Comparison of ENCODE assay signal across 16 cellular contexts in genomic region chr2:79776461-79777146, GRCh38.
DNase-seq lines count a peak whose midpoint lies in the region; ATAC-seq and TF ChIP-seq lines count a peak whose summit lies in the region.
"Had no signal": no experiment of that assay in that cellular context is flagged by ENCODE, and none has a peak within 500 bp of the region (broad histone marks: within the 10 kb centered on the region; RNA-seq: fewer than 3 reads in every experiment).

No MANE protein-coding gene starts in this region.

- H3K4me3 ChIP-seq in astrocyte of the spinal cord (ENCODE audit: low read depth, low read length), result no peak overlapping the region
- H3K4me3 ChIP-seq: BLaER1 treated with 17β-estradiol and CSF1 and Interleukin-3, amounts not matched to agents 10 nM and 100 nM; K562; PC-9 had no signal

- no peak overlapping the region for H4K91ac ChIP-seq in H9 (ENCODE audit: insufficient read length, low read depth, low read length)

- H2BK20ac ChIP-seq in H9 (ENCODE audit: low read depth, low read length, poor library complexity, severe bottlenecking), result no peak overlapping the region

- H2BK12ac ChIP-seq in H9 (ENCODE audit: insufficient read length, low read depth, low read length), result peak overlapping the region; percentile 1

- no peak overlapping the region for H3K56ac ChIP-seq in H9 (ENCODE audit: insufficient read length, low read depth, low read length)

- peaks cover 31 to 38% of the 10 kb centered on the region in 2 experiments for H3K4me1 Mint-ChIP-seq in H9
- H3K4me1 Mint-ChIP-seq: T-helper 17 cell had no signal

- H2AFZ ChIP-seq in H9 (ENCODE audit: low read length), result no peak overlapping the region
- H2AFZ ChIP-seq: PC-9 had no signal

- no peak overlapping the region for H3K14ac ChIP-seq in H9 (ENCODE audit: insufficient read depth, low read length)

- no peak overlapping the region for H3K27ac Mint-ChIP-seq in H9
- H3K27ac Mint-ChIP-seq: T-helper 17 cell had no signal

- WGBS in H9 (ENCODE audit: extremely low coverage, insufficient read length, low lambda C conversion rate), result no CpG with 5 or more reads among the region's 5 CpGs

- no peaks in the 10 kb centered on the region for H3K79me1 ChIP-seq in H9 (ENCODE audit: insufficient read depth, low read depth, low read length, poor library complexity, severe bottlenecking)

- H3K27me3 Mint-ChIP-seq in H9 (ENCODE audit: low read depth), result no peaks in the 10 kb centered on the region
- H3K27me3 Mint-ChIP-seq: T-helper 17 cell had no signal

- TF ChIP-seq CTCF in H9 (conservative IDR thresholded peaks at IDR 0.05) (no peak), astrocyte of the spinal cord (IDR thresholded peaks at IDR 0.05; ENCODE audit: low read depth, low read length) (no peak)

- H3K9me3 ChIP-seq in H9 (ENCODE audit: control insufficient read depth, low read depth, low read length), result no peaks in the 10 kb centered on the region
- H3K9me3 ChIP-seq: BLaER1 treated with 17β-estradiol and CSF1 and Interleukin-3, amounts not matched to agents 10 nM and 100 nM had no signal

- H3K23me2 ChIP-seq in H9 (ENCODE audit: insufficient read length, low read depth, low read length, poor library complexity, severe bottlenecking), result no peaks in the 10 kb centered on the region

- H3K4ac ChIP-seq in H9 (ENCODE audit: low read depth, low read length), result no peak overlapping the region

- no peaks in the 10 kb centered on the region for H3K79me2 ChIP-seq in H9 (ENCODE audit: insufficient read depth, low read length)

- no peak overlapping the region; a peak in 1 of 5 replicates for H3K4me3 Mint-ChIP-seq in H9
- H3K4me3 Mint-ChIP-seq: T-helper 17 cell had no signal

- DNase-seq in NCI-H2107 (lab: John Stamatoyannopoulos, UW), result peak; percentile 4
- no peak for DNase-seq in NCI-H2107 treated with DMSO at 0.1 percent for 48 hours (lab: John Stamatoyannopoulos, UW; ENCODE audit: unreplicated experiment)
- no peak for DNase-seq in H9
- DNase-seq in astrocyte of the spinal cord (ENCODE audit: low read depth, low spot score), result peak; percentile 12
- peak; percentile 7 for DNase-seq in myocyte (ENCODE audit: low read depth)
- no peak for DNase-seq in NCI-H1417 (lab: John Stamatoyannopoulos, UW)
- no peak for DNase-seq in CD1c-positive myeloid dendritic cell (ENCODE audit: extremely low spot score)
- DNase-seq: 8988T, COR-L47, NCI-H1092, NCI-H1694, PC-9, T-helper 17 cell had no signal

- no peak overlapping the region for H3K27ac ChIP-seq in H9 (ENCODE audit: insufficient read length, low read depth, low read length)
- H3K27ac ChIP-seq: BLaER1 treated with 17β-estradiol and CSF1 and Interleukin-3, amounts not matched to agents 10 nM and 100 nM; PC-9 had no signal

- H3K4me2 ChIP-seq in H9 (ENCODE audit: insufficient read depth, insufficient read length, low read length), result no peak overlapping the region
- H3K4me2 ChIP-seq: BLaER1 treated with 17β-estradiol and CSF1 and Interleukin-3, amounts not matched to agents 10 nM and 100 nM; PC-9 had no signal

- H3K23ac ChIP-seq in H9 (ENCODE audit: insufficient read length, low read depth, low read length), result no peak overlapping the region

- no peak overlapping the region for H2AK5ac ChIP-seq in H9 (ENCODE audit: insufficient read length, low read length)

- H4K8ac ChIP-seq in H9 (replicated peaks; ENCODE audit: insufficient read length, low read depth, low read length), result no peak overlapping the region

- no peak overlapping the region for H2BK120ac ChIP-seq in H9 (ENCODE audit: low read depth, low read length, poor library complexity, severe bottlenecking)

- H3T11ph ChIP-seq in H9 (ENCODE audit: low read length), result no peak overlapping the region

- H3K9ac ChIP-seq in H9 (ENCODE audit: extremely low read depth, insufficient read length, low read length), result no peak overlapping the region
- H3K9ac ChIP-seq: BLaER1 treated with 17β-estradiol and CSF1 and Interleukin-3, amounts not matched to agents 10 nM and 100 nM had no signal

- ATAC-seq in HG03280 (IDR thresholded peaks at IDR 0.05; ENCODE audit: unreplicated experiment), result no peak
- ATAC-seq: K562, T-helper 17 cell had no signal

- H3K4me1 ChIP-seq in H9 (ENCODE audit: insufficient read depth, low read length), result peaks cover 4% of the 10 kb centered on the region
- H3K4me1 ChIP-seq: BLaER1 treated with 17β-estradiol and CSF1 and Interleukin-3, amounts not matched to agents 10 nM and 100 nM had no signal

- no peaks in the 10 kb centered on the region for H3K27me3 ChIP-seq in H9 (ENCODE audit: insufficient read depth, low read length)
- H3K27me3 ChIP-seq: BLaER1 treated with 17β-estradiol and CSF1 and Interleukin-3, amounts not matched to agents 10 nM and 100 nM had no signal

- H4K20me1 ChIP-seq in H9 (ENCODE audit: control insufficient read depth, insufficient read depth, insufficient read length), result no peaks in the 10 kb centered on the region
- H4K20me1 ChIP-seq: BLaER1 treated with 17β-estradiol and CSF1 and Interleukin-3, amounts not matched to agents 10 nM and 100 nM had no signal

- H3K36me3 Mint-ChIP-seq in H9 (ENCODE audit: insufficient read depth in 1 of 3, low read depth in 3 of 3), result peaks cover 4 to 21% (median 13%) of the 10 kb centered on the region in 3 experiments; a peak in 6 of 7 replicates

- no peak overlapping the region for H2BK5ac ChIP-seq in H9 (ENCODE audit: insufficient read length, low read length)

- H3K18ac ChIP-seq in H9 (ENCODE audit: insufficient read length, low read depth, low read length), result no peak overlapping the region

- H3K9me3 Mint-ChIP-seq in H9, result no peaks in the 10 kb centered on the region; a peak in 2 of 5 replicates

- H4K5ac ChIP-seq in H9 (ENCODE audit: insufficient read length, low read depth, low read length), result no peak overlapping the region

- in situ Hi-C loops in astrocyte of the spinal cord (cut with HindIII; ENCODE audit: low sequenced_read_pairs), result no loop called here

- H2BK15ac ChIP-seq in H9 (ENCODE audit: low read depth, low read length), result no peak overlapping the region

Comparison
In these comparisons a context has a peak if more than half of its experiments do, and no peak if none do; other contexts are left out.
1. DNase-seq: peak in NCI-H2107 (single experiment), astrocyte of the spinal cord (single experiment) and myocyte (single experiment); none in NCI-H2107 treated with DMSO at 0.1 percent for 48 hours (single experiment), H9 (single experiment), NCI-H1417 (0 of 3) and CD1c-positive myeloid dendritic cell (single experiment).